8 cellular contexts compared by ENCODE assay signal in the genomic region with DNA sequence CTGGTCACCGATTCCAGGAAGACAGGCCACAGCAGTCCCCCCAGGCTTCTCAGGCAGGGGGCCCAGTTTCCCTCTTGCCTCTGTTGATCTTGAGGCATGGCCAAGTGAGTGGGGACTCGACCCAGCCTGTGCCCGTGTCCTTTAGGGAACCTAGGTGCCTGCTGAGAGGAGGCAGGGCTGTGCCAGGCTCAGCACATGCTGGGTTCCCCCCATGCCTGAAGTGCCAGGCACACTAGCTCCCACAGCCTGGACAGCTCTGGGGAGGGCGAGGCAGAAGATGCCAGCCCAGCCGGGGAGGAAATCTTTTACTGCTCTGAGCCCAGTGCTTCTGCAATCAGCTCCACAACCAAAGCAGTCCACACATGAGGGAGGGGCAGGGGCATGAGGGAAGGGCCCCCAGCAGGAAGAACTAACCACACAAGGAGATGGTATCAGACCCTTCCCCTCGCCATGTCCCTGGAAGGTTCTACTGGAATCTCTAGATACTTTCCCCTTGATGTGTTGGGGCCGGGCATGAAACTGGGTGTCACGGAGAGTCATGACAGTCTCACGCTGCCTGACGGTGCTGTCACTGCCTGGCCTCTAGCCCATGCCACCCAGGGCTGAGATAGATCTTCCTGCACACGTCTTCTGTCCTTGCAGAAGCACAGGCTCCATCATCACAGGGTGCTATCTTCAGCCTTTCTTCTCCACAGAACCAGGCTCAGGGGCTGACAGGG. TPM values are rescaled to one million over a fixed set of nuclear protein-coding genes. Genes with fewer than 3 reads are reported as not detected.
A peak's percentile ranks its signal among the peaks of the same experiment; 100 is the strongest.
DNase-seq lines count a peak whose midpoint lies in the region; ATAC-seq and TF ChIP-seq lines count a peak whose summit lies in the region.

No MANE protein-coding gene starts in this region.

- DNase-seq in ELR (ENCODE audit: low read depth) = peak; percentile 38
- DNase-seq in UCSD-AML1 (lab: John Stamatoyannopoulos, UW; ENCODE audit: unreplicated experiment) = peak; percentile 33
- peak in 1 of 5 donors; percentile 63 for DNase-seq in heart left ventricle
- DNase-seq in sigmoid colon = no peak
- no peak for DNase-seq in AML-193 (lab: John Stamatoyannopoulos, UW)
- DNase-seq in stimulated activated CD4-positive, alpha-beta T cell treated with anti-CD3 and anti-CD28 coated beads, Interleukin-12 subunit alpha, Interleukin-12 subunit beta, amount 100 ng/mL, for 4 hours = no peak

- H3K4me1 ChIP-seq in heart left ventricle (peaks cover 16 to 87% (median 62%) of the 10 kb centered on the region in 12 donors), sigmoid colon (peaks cover 0 to 48% (median 46%) of the 10 kb centered on the region in 4 donors)

- H3K9me3 ChIP-seq in heart left ventricle (no peaks in the 10 kb centered on the region), sigmoid colon (no peaks in the 10 kb centered on the region)

- no peaks in the 10 kb centered on the region for H3K27me3 ChIP-seq in heart left ventricle
- H3K27me3 ChIP-seq in sigmoid colon = no peaks in the 10 kb centered on the region

- H3K27ac ChIP-seq in heart left ventricle (peak overlapping the region in 11 of 12 donors; percentile 51 to 83 (median 73)), sigmoid colon (peak overlapping the region; percentile 32 to 74 (median 56))

- TF ChIP-seq CTCF in heart left ventricle (IDR thresholded peaks at IDR 0.05) = no peak
- no peak for TF ChIP-seq CTCF in sigmoid colon (IDR thresholded peaks at IDR 0.05)

- intact Hi-C loops in heart left ventricle (cut with DNase I) = loop anchor here in 1 of 10 donors (5.0 kb wide), 1 partner anchor 133 kb away; no protein-coding TSS in a partner anchor
- intact Hi-C loops in sigmoid colon (cut with DNase I) = no loop called here

- H3K36me3 ChIP-seq in heart left ventricle = no peaks in the 10 kb centered on the region
- H3K36me3 ChIP-seq in sigmoid colon = no peaks in the 10 kb centered on the region

- WGBS in heart left ventricle, 4 donors = 32 to 48% (median 37%) methylated on average over 7 to 11 of the region's 11 CpGs
- WGBS in sigmoid colon, 2 donors = 30 to 51% methylated on average over 11 of the region's 11 CpGs

- peak; percentile 31 to 58 (median 52) for ATAC-seq in heart left ventricle
- no peak for ATAC-seq in HG02610 (IDR thresholded peaks at IDR 0.05; ENCODE audit: unreplicated experiment)
- no peak for ATAC-seq in GM21723 (IDR thresholded peaks at IDR 0.05; ENCODE audit: unreplicated experiment)

- H3K4me3 ChIP-seq in heart left ventricle (peak overlapping the region in 1 of 12 donors; percentile 24), sigmoid colon (no peak overlapping the region)

- no peak for TF ChIP-seq EP300 in sigmoid colon (IDR thresholded peaks at IDR 0.05)

- no peak for TF ChIP-seq POLR2A in heart left ventricle (IDR thresholded peaks at IDR 0.05)
- no peak for TF ChIP-seq POLR2A in sigmoid colon (IDR thresholded peaks at IDR 0.05)

RNA-seq across cellular contexts. Expression of a gene that starts 25.5 kb away (rescaled TPM):
- total RNA-seq in heart left ventricle = 100 to 1,000 TPM; 241 to 340 (median 300) TPM
- 100 to 1,000 TPM in 1 of 2 donors, 10 to 100 TPM in 1; 83.5 to 306 TPM for polyA plus RNA-seq in heart left ventricle
- 10 to 100 TPM; 28.2 to 90.3 (median 53.4) TPM for total RNA-seq in sigmoid colon
- 10 to 100 TPM; 24.0 to 92.6 (median 39.8) TPM for polyA plus RNA-seq in sigmoid colon

Comparison
In these comparisons a context has a peak if more than half of its experiments do, and no peak if none do; other contexts are left out.
1. DNase-seq: peak in ELR (single experiment) and UCSD-AML1 (single experiment); none in sigmoid colon (single experiment), AML-193 (0 of 2) and stimulated activated CD4-positive, alpha-beta T cell treated with anti-CD3 and anti-CD28 coated beads, Interleukin-12 subunit alpha, Interleukin-12 subunit beta, amount 100 ng/mL, for 4 hours (single experiment).
2. ATAC-seq: peak in heart left ventricle (4 of 4); none in HG02610 (single experiment) and GM21723 (single experiment).